In the genomic region with DNA sequence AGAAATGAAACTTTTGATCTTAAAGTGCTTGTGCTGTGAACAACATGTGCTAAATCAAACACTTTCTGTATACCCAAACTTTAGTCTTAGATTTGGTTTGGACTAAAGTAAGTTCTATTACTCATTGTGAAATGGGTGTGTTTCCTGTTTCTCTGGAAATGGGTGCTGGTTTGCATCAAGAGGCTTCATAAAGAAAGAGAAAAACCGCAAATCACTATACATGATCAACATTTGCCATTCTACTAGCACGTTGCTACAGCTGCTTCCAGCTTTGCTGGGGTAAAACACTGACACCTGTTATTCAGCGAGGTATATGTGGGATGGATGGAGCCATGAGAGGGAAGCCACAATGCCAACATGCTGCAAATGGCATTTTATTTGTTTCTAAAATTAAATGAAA, we compare ENCODE assay signal across 10 cellular contexts.
DNase-seq lines count a peak whose midpoint lies in the region; ATAC-seq and TF ChIP-seq lines count a peak whose summit lies in the region.
"Had no signal": no experiment of that assay in that cellular context is flagged by ENCODE, and none has a peak within 500 bp of the region (broad histone marks: within the 10 kb centered on the region; RNA-seq: fewer than 3 reads in every experiment).

No MANE protein-coding gene starts in this region.

- H3K4me2 ChIP-seq in DND-41 (ENCODE audit: insufficient read depth, low read length) = peak overlapping the region; percentile 45
- no peak overlapping the region for H3K4me2 ChIP-seq in hepatocyte

- ATAC-seq in DND-41 (ENCODE audit: insufficient read depth, low read depth) (peak; percentile 96), GM19452 (IDR thresholded peaks at IDR 0.05; ENCODE audit: unreplicated experiment) (peak; percentile 96), HG03159 (IDR thresholded peaks at IDR 0.05; ENCODE audit: unreplicated experiment) (peak; percentile 98)
- ATAC-seq in activated T-helper 17 cell treated with anti-CD3 and anti-CD28 coated beads, Interleukin-2, amount 50 U/mL, for 72 hours (replicated peaks) = peak; percentile 78

- H3K27me3 Mint-ChIP-seq in activated T-helper 17 cell treated with anti-CD3 and anti-CD28 coated beads, Interleukin-2, amount 50 U/mL, for 72 hours = no peaks in the 10 kb centered on the region

- no peaks in the 10 kb centered on the region for H3K9me2 ChIP-seq in hepatocyte (replicated peaks; ENCODE audit: insufficient read depth)

- no peaks in the 10 kb centered on the region for H3K79me2 ChIP-seq in DND-41 (ENCODE audit: insufficient read depth, low read length)
- no peaks in the 10 kb centered on the region for H3K79me2 ChIP-seq in hepatocyte

- H3K27ac Mint-ChIP-seq in activated T-helper 17 cell treated with anti-CD3 and anti-CD28 coated beads, Interleukin-2, amount 50 U/mL, for 72 hours = peak overlapping the region; percentile 96

- 93% methylated on average over 3 of the region's 3 CpGs for WGBS in hepatocyte (ENCODE audit: low lambda C conversion rate, missing lambda C conversion rate)

- H3K4me3 Mint-ChIP-seq in activated T-helper 17 cell treated with anti-CD3 and anti-CD28 coated beads, Interleukin-2, amount 50 U/mL, for 72 hours = peak overlapping the region; percentile 73

- H3K27me3 ChIP-seq in DND-41 (ENCODE audit: insufficient read depth, low read length, poor library complexity) (no peaks in the 10 kb centered on the region), hepatocyte (no peaks in the 10 kb centered on the region)

- H4K20me1 ChIP-seq in DND-41 (ENCODE audit: insufficient read depth, low read length) (no peaks in the 10 kb centered on the region), hepatocyte (ENCODE audit: insufficient read depth, poor library complexity, severe bottlenecking) (no peaks in the 10 kb centered on the region)

- TF ChIP-seq CTCF in DND-41 (IDR thresholded peaks at IDR 0.05; ENCODE audit: borderline replicate concordance, extremely low read depth, low read length, poor library complexity, severe bottlenecking) (no peak), hepatocyte (IDR thresholded peaks at IDR 0.05; ENCODE audit: poor library complexity) (no peak)

- H3K4me1 ChIP-seq in DND-41 (ENCODE audit: insufficient read depth, low read length) (peaks cover 51% of the 10 kb centered on the region), hepatocyte (ENCODE audit: insufficient read depth) (no peaks in the 10 kb centered on the region)

- H2AFZ ChIP-seq in DND-41 (ENCODE audit: low read depth, low read length) (no peak overlapping the region), hepatocyte (no peak overlapping the region)

- H3K36me3 ChIP-seq in DND-41 (ENCODE audit: insufficient read depth, low read length) (no peaks in the 10 kb centered on the region), hepatocyte (replicated peaks; ENCODE audit: insufficient read depth, low read depth) (no peaks in the 10 kb centered on the region)

- H3K9ac ChIP-seq in DND-41 (ENCODE audit: low read depth, low read length) = 0 out of 2 replicates have a peak overlapping the region, but pooled peaks have one; percentile 2

- H3K9me3 ChIP-seq in DND-41 (ENCODE audit: insufficient read depth, low read length, severe bottlenecking) (no peaks in the 10 kb centered on the region), hepatocyte (ENCODE audit: low read depth) (no peaks in the 10 kb centered on the region)

- peaks cover 5% of the 10 kb centered on the region for H3K36me3 Mint-ChIP-seq in activated T-helper 17 cell treated with anti-CD3 and anti-CD28 coated beads, Interleukin-2, amount 50 U/mL, for 72 hours (ENCODE audit: low read depth)

- peaks cover 4% of the 10 kb centered on the region for H3K9me3 Mint-ChIP-seq in activated T-helper 17 cell treated with anti-CD3 and anti-CD28 coated beads, Interleukin-2, amount 50 U/mL, for 72 hours

- H3K27ac ChIP-seq in DND-41 (ENCODE audit: low read length) (peak overlapping the region; percentile 79), hepatocyte (no peak overlapping the region)

- H3K4me3 ChIP-seq in DND-41 (ENCODE audit: low read depth in 1 of 2, low read length in 2 of 2) (peak overlapping the region in 1 of 2 experiments; percentile 7; a peak in 1 of 4 replicates), hepatocyte (no peak overlapping the region)

- DNase-seq in DND-41 (peak; percentile 80), SKM-1 (lab: John Stamatoyannopoulos, UW; ENCODE audit: unreplicated experiment) (no peak), OCI-M2 (lab: John Stamatoyannopoulos, UW; ENCODE audit: unreplicated experiment) (no peak), glomerular visceral epithelial cell (ENCODE audit: extremely low spot score) (no peak), hepatocyte (ENCODE audit: low spot score) (no peak)
- DNase-seq: DMS79, head of caudate nucleus had no signal

- H3K4me1 Mint-ChIP-seq in activated T-helper 17 cell treated with anti-CD3 and anti-CD28 coated beads, Interleukin-2, amount 50 U/mL, for 72 hours = peaks cover 47% of the 10 kb centered on the region
